Comparison of ENCODE assay signal across 17 cellular contexts in genomic region chr5:1436681-1437080, GRCh38. TPM values are rescaled to one million over a fixed set of nuclear protein-coding genes. Genes with fewer than 3 reads are reported as not detected.
DNase-seq lines count a peak whose midpoint lies in the region; ATAC-seq and TF ChIP-seq lines count a peak whose summit lies in the region.
"Had no signal": no experiment of that assay in that cellular context is flagged by ENCODE, and none has a peak within 500 bp of the region (broad histone marks: within the 10 kb centered on the region; RNA-seq: fewer than 3 reads in every experiment).

No MANE protein-coding gene starts in this region.

- no peak overlapping the region for H3K27ac ChIP-seq in RWPE2 (ENCODE audit: poor library complexity, severe bottlenecking)
- no peak overlapping the region for H3K27ac ChIP-seq in aorta (ENCODE audit: low read depth in 1 of 2, low read length in 2 of 2)
- H3K27ac ChIP-seq: SJSA1 had no signal

- H3K36me3 ChIP-seq in RWPE2 (ENCODE audit: low read depth), result no peaks in the 10 kb centered on the region
- no peaks in the 10 kb centered on the region for H3K36me3 ChIP-seq in aorta (ENCODE audit: control insufficient read depth in 1 of 2, insufficient read depth in 2 of 2, low read length in 1 of 2)
- H3K36me3 ChIP-seq: SJSA1 had no signal

- 87 to 90% methylated on average over 16 of the region's 16 CpGs for WGBS in aorta, 2 donors

- intact Hi-C loops in aorta (cut with DNase I), result no loop called here

- H3K4me3 Mint-ChIP-seq in osteocyte (ENCODE audit: unreplicated experiment), result no peak overlapping the region
- H3K4me3 Mint-ChIP-seq: CD14-positive monocyte; CD8-positive, alpha-beta memory T cell had no signal

- peaks cover 18% of the 10 kb centered on the region for H3K9me3 Mint-ChIP-seq in osteocyte (ENCODE audit: unreplicated experiment)

- no peaks in the 10 kb centered on the region for H3K36me3 Mint-ChIP-seq in osteocyte (ENCODE audit: unreplicated experiment)
- H3K36me3 Mint-ChIP-seq: CD14-positive monocyte had no signal

- H3K27ac Mint-ChIP-seq in osteocyte (ENCODE audit: unreplicated experiment), result no peak overlapping the region
- H3K27ac Mint-ChIP-seq: CD8-positive, alpha-beta memory T cell had no signal

- no peak for TF ChIP-seq CTCF in RWPE2 (IDR thresholded peaks at IDR 0.05; ENCODE audit: poor library complexity, severe bottlenecking)
- no peak for TF ChIP-seq CTCF in osteocyte (IDR thresholded peaks at IDR 0.05)

- peaks cover 4% of the 10 kb centered on the region for H3K9me3 ChIP-seq in RWPE2 (ENCODE audit: severe bottlenecking)
- peaks cover 5% of the 10 kb centered on the region for H3K9me3 ChIP-seq in aorta (ENCODE audit: control insufficient read depth, low read length)

- DNase-seq in D341Med (ENCODE audit: low spot score) (peak; percentile 6), RWPE2 (ENCODE audit: low spot score) (peak; percentile 58), osteocyte (ENCODE audit: extremely low spot score, unreplicated experiment) (peak; percentile 73), aorta (peak; percentile 27 to 57), NCI-H2196 (lab: John Stamatoyannopoulos, UW; ENCODE audit: unreplicated experiment) (no peak)
- no peak for DNase-seq in activated effector memory CD4-positive, alpha-beta T cell treated with anti-CD3 and anti-CD28 coated beads, Interleukin-2, amount 50 U/mL, for 16 hours
- DNase-seq: CD8-positive, alpha-beta memory T cell; GF-D8; NCI-H1048; NCI-H1417 treated with DMSO at 0.1 percent for 48 hours; NCI-H524 treated with DMSO at 0.1 percent for 48 hours had no signal

- peaks cover 12% of the 10 kb centered on the region for H3K27me3 ChIP-seq in RWPE2 (ENCODE audit: insufficient read depth, poor library complexity, severe bottlenecking)
- no peaks in the 10 kb centered on the region for H3K27me3 ChIP-seq in aorta (ENCODE audit: control insufficient read depth in 1 of 2, insufficient read depth in 2 of 2, low read length in 1 of 2)

- H3K4me1 ChIP-seq in RWPE2 (ENCODE audit: insufficient read depth, poor library complexity, severe bottlenecking) (peaks cover 5% of the 10 kb centered on the region), aorta (ENCODE audit: control insufficient read depth in 1 of 2, insufficient read depth in 2 of 2, low read length in 2 of 2) (no peaks in the 10 kb centered on the region)
- H3K4me1 ChIP-seq: SJSA1 had no signal

- H3K4me3 ChIP-seq in RWPE2 (ENCODE audit: severe bottlenecking) (no peak overlapping the region), aorta (ENCODE audit: low read length in 2 of 2) (no peak overlapping the region)
- H3K4me3 ChIP-seq: SJSA1 had no signal

- peaks cover 4% of the 10 kb centered on the region for H3K27me3 Mint-ChIP-seq in osteocyte (ENCODE audit: unreplicated experiment)

- ATAC-seq in RWPE2 (ENCODE audit: low read depth) (no peak), aorta (ENCODE audit: low FRiP score) (no peak), HG02588 (IDR thresholded peaks at IDR 0.05; ENCODE audit: unreplicated experiment) (no peak)
- ATAC-seq: Right ventricle myocardium inferior had no signal

- no peaks in the 10 kb centered on the region for H3K4me1 Mint-ChIP-seq in osteocyte (ENCODE audit: unreplicated experiment)
- H3K4me1 Mint-ChIP-seq: CD14-positive monocyte; CD8-positive, alpha-beta memory T cell had no signal

RNA-seq across cellular contexts. Expression of gene SLC6A3, which starts 8.6 kb away (rescaled TPM):
- not detected in 2 replicates for total RNA-seq in osteocyte
- under 1 TPM; 0.23 to 0.30 TPM for total RNA-seq in aorta
- under 1 TPM in 1 of 2 donors, not detected in 1; 0.56 TPM for polyA plus RNA-seq in aorta
- total RNA-seq: A673; CD8-positive, alpha-beta memory T cell; HT-29; Right ventricle myocardium inferior; SJSA1 had no signal
- polyA plus RNA-seq: CD14-positive monocyte; CD8-positive, alpha-beta memory T cell had no signal

Comparison
In these comparisons a context has a peak if more than half of its experiments do, and no peak if none do; other contexts are left out.
1. DNase-seq: peak in D341Med (single experiment), RWPE2 (single experiment), osteocyte (single experiment) and aorta (2 of 2); none in NCI-H2196 (single experiment) and activated effector memory CD4-positive, alpha-beta T cell treated with anti-CD3 and anti-CD28 coated beads, Interleukin-2, amount 50 U/mL, for 16 hours (single experiment).